ENCODE assay signal across 11 cellular contexts in genomic region chr14:94143239-94143638, GRCh38. TPM values are rescaled to one million over a fixed set of nuclear protein-coding genes. Genes with fewer than 3 reads are reported as not detected.
A peak's percentile ranks its signal among the peaks of the same experiment; 100 is the strongest.
DNase-seq lines count a peak whose midpoint lies in the region; ATAC-seq, FAIRE-seq and TF ChIP-seq lines count a peak whose summit lies in the region.
"Had no signal": no experiment of that assay in that cellular context is flagged by ENCODE, and none has a peak within 500 bp of the region (broad histone marks: within the 10 kb centered on the region; RNA-seq: fewer than 3 reads in every experiment).

No MANE protein-coding gene starts in this region.

- H3K4ac ChIP-seq in mesenchymal stem cell (ENCODE audit: low read depth in 1 of 2, low read length in 2 of 2), result no peak overlapping the region

- no peak overlapping the region for H2BK12ac ChIP-seq in mesenchymal stem cell (ENCODE audit: low read length in 2 of 2)

- H3K18ac ChIP-seq in mesenchymal stem cell (ENCODE audit: low read depth in 1 of 2, low read length in 2 of 2), result no peak overlapping the region

- H3K36me3 ChIP-seq in DND-41 (ENCODE audit: insufficient read depth, low read length) (no peaks in the 10 kb centered on the region), keratinocyte (ENCODE audit: control insufficient read depth in 2 of 2, extremely low read depth in 1 of 2, insufficient read depth in 2 of 2, low read length in 2 of 2) (no peaks in the 10 kb centered on the region), mesenchymal stem cell (ENCODE audit: control insufficient read depth in 1 of 2, insufficient read depth in 2 of 2, low read depth in 1 of 2, low read length in 2 of 2) (no peaks in the 10 kb centered on the region)
- H3K36me3 ChIP-seq: gastroesophageal sphincter, thoracic aorta had no signal

- no peak overlapping the region for H2BK5ac ChIP-seq in mesenchymal stem cell (ENCODE audit: low read depth, low read length, poor library complexity, severe bottlenecking)

- no peak overlapping the region for H2AK5ac ChIP-seq in mesenchymal stem cell (ENCODE audit: low read length, severe bottlenecking)

- peak; percentile 56 for TF ChIP-seq CTCF in DND-41 (IDR thresholded peaks at IDR 0.05; ENCODE audit: borderline replicate concordance, extremely low read depth, low read length, poor library complexity, severe bottlenecking)
- TF ChIP-seq CTCF in WI38 (IDR thresholded peaks at IDR 0.05; ENCODE audit: low read depth, low read length), result peak; percentile 38
- peak; percentile 46 to 57 (median 52) for TF ChIP-seq CTCF in keratinocyte (optimal IDR thresholded peaks at IDR 0.05 in 1 of 3, IDR thresholded peaks at IDR 0.05 in 1 of 3, conservative IDR thresholded peaks at IDR 0.05 in 1 of 3; ENCODE audit: extremely low read depth in 1 of 3, insufficient read depth in 2 of 3, low read length in 3 of 3)

- DNase-seq in DND-41 (peak; percentile 25), keratinocyte (ENCODE audit: low read depth, low spot score) (no peak), mesenchymal stem cell (no peak), NCI-H1048 (lab: John Stamatoyannopoulos, UW) (no peak)
- DNase-seq: GOT3, NCI-H446 treated with DMSO at 0.1 percent for 48 hours had no signal

- H3K4me3 ChIP-seq in DND-41 (ENCODE audit: low read depth in 1 of 2, low read length in 2 of 2) (no peak overlapping the region), WI38 (ENCODE audit: low read depth, low read length) (no peak overlapping the region), keratinocyte (ENCODE audit: control insufficient read depth in 2 of 3, extremely low read depth in 1 of 3, insufficient read depth in 2 of 3, low read depth in 1 of 3, low read length in 3 of 3) (no peak overlapping the region), mesenchymal stem cell (ENCODE audit: insufficient read depth in 1 of 2, low read depth in 1 of 2, low read length in 2 of 2) (no peak overlapping the region)
- H3K4me3 ChIP-seq: gastroesophageal sphincter, thoracic aorta had no signal

- peaks cover 14% of the 10 kb centered on the region for H3K4me1 ChIP-seq in DND-41 (ENCODE audit: insufficient read depth, low read length)
- H3K4me1 ChIP-seq in keratinocyte (ENCODE audit: control insufficient read depth, extremely low read depth, insufficient read depth, low read length), result no peaks in the 10 kb centered on the region
- H3K4me1 ChIP-seq in mesenchymal stem cell (ENCODE audit: control insufficient read depth, insufficient read depth, low read depth, low read length), result peaks cover 4% of the 10 kb centered on the region
- H3K4me1 ChIP-seq: gastroesophageal sphincter had no signal

- H2AFZ ChIP-seq in DND-41 (ENCODE audit: low read depth, low read length) (no peak overlapping the region), keratinocyte (ENCODE audit: control insufficient read depth, low read length) (no peak overlapping the region), mesenchymal stem cell (ENCODE audit: low read depth, low read length) (no peak overlapping the region)

- H3K9me3 ChIP-seq in DND-41 (ENCODE audit: insufficient read depth, low read length, severe bottlenecking) (no peaks in the 10 kb centered on the region), keratinocyte (ENCODE audit: control insufficient read depth, low read depth, low read length) (no peaks in the 10 kb centered on the region), mesenchymal stem cell (ENCODE audit: control insufficient read depth, low read length) (no peaks in the 10 kb centered on the region)
- H3K9me3 ChIP-seq: gastroesophageal sphincter, thoracic aorta had no signal

- no peak overlapping the region for H4K8ac ChIP-seq in mesenchymal stem cell (ENCODE audit: low read length)

- no peak for FAIRE-seq in keratinocyte (lab: Jason Lieb, UNC)

- no peaks in the 10 kb centered on the region for H3K79me1 ChIP-seq in mesenchymal stem cell (replicated peaks; ENCODE audit: low read length, poor library complexity, severe bottlenecking)

- H2BK120ac ChIP-seq in mesenchymal stem cell (ENCODE audit: low read depth, low read length), result no peak overlapping the region

- dilution Hi-C loops in keratinocyte (cut with MboI; ENCODE audit: extremely low pct_ligation_motif_present, low sequenced_read_pairs), result no loop called here

- H3K27me3 ChIP-seq in DND-41 (ENCODE audit: insufficient read depth, low read length, poor library complexity) (no peaks in the 10 kb centered on the region), keratinocyte (ENCODE audit: control insufficient read depth, extremely low read depth, insufficient read depth, low read length) (no peaks in the 10 kb centered on the region), mesenchymal stem cell (ENCODE audit: control insufficient read depth in 1 of 2, insufficient read depth in 1 of 2, low read length in 2 of 2) (peaks cover 7 to 22% of the 10 kb centered on the region in 2 experiments)

- WGBS in mesenchymal stem cell, result 60% methylated on average over 3 of the region's 3 CpGs

- H3K4me2 ChIP-seq in DND-41 (ENCODE audit: insufficient read depth, low read length) (no peak overlapping the region), keratinocyte (ENCODE audit: control insufficient read depth, extremely low read depth, insufficient read depth, low read depth, low read length) (no peak overlapping the region), mesenchymal stem cell (ENCODE audit: low read length, poor library complexity, severe bottlenecking) (no peak overlapping the region)

- ATAC-seq in DND-41 (ENCODE audit: insufficient read depth, low read depth) (peak; percentile 69; the same call in 1 of the 3 replicates), GM21515 (IDR thresholded peaks at IDR 0.05; ENCODE audit: unreplicated experiment) (peak; percentile 63), GM19023 (IDR thresholded peaks at IDR 0.05; ENCODE audit: unreplicated experiment) (no peak)
- ATAC-seq: gastroesophageal sphincter had no signal

- no peak overlapping the region for H3K14ac ChIP-seq in mesenchymal stem cell (ENCODE audit: low read length in 2 of 2)

- no peak overlapping the region for H3K23ac ChIP-seq in mesenchymal stem cell (ENCODE audit: low read length in 2 of 2)

- no peak overlapping the region for H3K9ac ChIP-seq in DND-41 (ENCODE audit: low read depth, low read length)
- H3K9ac ChIP-seq in keratinocyte (ENCODE audit: control insufficient read depth, extremely low read depth, insufficient read depth, low read length), result no peak overlapping the region
- no peak overlapping the region for H3K9ac ChIP-seq in mesenchymal stem cell (ENCODE audit: low read length)

- H4K91ac ChIP-seq in mesenchymal stem cell (ENCODE audit: low read length), result no peak overlapping the region

- no peaks in the 10 kb centered on the region for H3K9me1 ChIP-seq in keratinocyte (ENCODE audit: control insufficient read depth, extremely low read depth, insufficient read depth, low read length)

- no peak overlapping the region for H2BK15ac ChIP-seq in mesenchymal stem cell (ENCODE audit: low read depth, poor library complexity, severe bottlenecking)

- H4K20me1 ChIP-seq in DND-41 (ENCODE audit: insufficient read depth, low read length), result no peaks in the 10 kb centered on the region
- no peaks in the 10 kb centered on the region for H4K20me1 ChIP-seq in keratinocyte (ENCODE audit: control insufficient read depth, extremely low read depth, insufficient read depth, low read length)

- H3K27ac ChIP-seq in DND-41 (ENCODE audit: low read length), result no peak overlapping the region
- no peak overlapping the region for H3K27ac ChIP-seq in keratinocyte (ENCODE audit: control insufficient read depth, insufficient read depth, low read length)
- no peak overlapping the region for H3K27ac ChIP-seq in mesenchymal stem cell (ENCODE audit: low read length, poor library complexity, severe bottlenecking)
- H3K27ac ChIP-seq: gastroesophageal sphincter, thoracic aorta had no signal

- H3K79me2 ChIP-seq in DND-41 (ENCODE audit: insufficient read depth, low read length), result no peaks in the 10 kb centered on the region
- H3K79me2 ChIP-seq in keratinocyte (ENCODE audit: control insufficient read depth, insufficient read depth, low read length), result no peaks in the 10 kb centered on the region

RNA-seq across cellular contexts. Expression of gene IFI27L2, which starts 13.8 kb away (rescaled TPM):
- polyA plus RNA-seq in keratinocyte, result 67.5 to 179 TPM (median 82.2 TPM) in 3 replicates
- polyA plus RNA-seq in keratinocyte (2011; ENCODE audit: low read depth), result 13.2 TPM
- polyA plus RNA-seq in keratinocyte (2011; cell fraction: cytosol; rRNA removed), result 69.1 and 147 TPM in 2 replicates
- polyA plus RNA-seq in keratinocyte (2011; cell fraction: nucleus; rRNA removed), result 49.5 and 57.5 TPM in 2 replicates
- 92.1 and 193 TPM in 2 replicates for polyA plus RNA-seq in keratinocyte (2012; ENCODE audit: low replicate concordance)
- polyA minus RNA-seq in keratinocyte, result 32.7 to 59.4 TPM (median 35.4 TPM) in 3 replicates
- polyA minus RNA-seq in keratinocyte (2011; cell fraction: cytosol; rRNA and poly(A)+ RNA removed), result 191 TPM
- 9.8 and 11.2 TPM in 2 replicates for polyA minus RNA-seq in keratinocyte (2011; cell fraction: nucleus; rRNA and poly(A)+ RNA removed)
- 72.9 TPM for polyA plus RNA-seq in mesenchymal stem cell (2013, experiment 1 of 2)
- polyA plus RNA-seq in mesenchymal stem cell (2013, experiment 2 of 2), result 74.9 TPM

RNA-seq across cellular contexts. Expression of gene PPP4R4, which starts 30.9 kb away (rescaled TPM):
- polyA plus RNA-seq in keratinocyte, result 8.1 to 9.0 TPM (median 8.9 TPM) in 3 replicates
- polyA plus RNA-seq in keratinocyte (2011; ENCODE audit: low read depth), result 3.3 TPM
- 5.8 and 7.2 TPM in 2 replicates for polyA plus RNA-seq in keratinocyte (2011; cell fraction: cytosol; rRNA removed)
- polyA plus RNA-seq in keratinocyte (2011; cell fraction: nucleus; rRNA removed), result 8.4 and 10.8 TPM in 2 replicates
- 4.3 and 5.0 TPM in 2 replicates for polyA plus RNA-seq in keratinocyte (2012; ENCODE audit: low replicate concordance)
- 11.9 to 22.0 TPM (median 16.6 TPM) in 3 replicates for polyA minus RNA-seq in keratinocyte
- polyA minus RNA-seq in keratinocyte (2011; cell fraction: cytosol; rRNA and poly(A)+ RNA removed), result 3.1 TPM
- polyA minus RNA-seq in keratinocyte (2011; cell fraction: nucleus; rRNA and poly(A)+ RNA removed), result 18.1 and 22.1 TPM in 2 replicates
- 0.01 TPM for polyA plus RNA-seq in mesenchymal stem cell (2013, experiment 1 of 2)
- polyA plus RNA-seq in mesenchymal stem cell (2013, experiment 2 of 2), result 0.01 TPM

RNA-seq across cellular contexts. Expression of gene IFI27, which starts 32.7 kb away (rescaled TPM):
- polyA plus RNA-seq in keratinocyte, result 1,132 to 3,594 TPM (median 2,783 TPM) in 3 replicates
- 20.3 TPM for polyA plus RNA-seq in keratinocyte (2011; ENCODE audit: low read depth)
- polyA plus RNA-seq in keratinocyte (2011; cell fraction: cytosol; rRNA removed), result 1,962 and 3,733 TPM in 2 replicates
- polyA plus RNA-seq in keratinocyte (2011; cell fraction: nucleus; rRNA removed), result 1,216 and 1,507 TPM in 2 replicates
- polyA plus RNA-seq in keratinocyte (2012; ENCODE audit: low replicate concordance), result 221 and 1,754 TPM in 2 replicates
- 758 to 2,926 TPM (median 795 TPM) in 3 replicates for polyA minus RNA-seq in keratinocyte
- polyA minus RNA-seq in keratinocyte (2011; cell fraction: cytosol; rRNA and poly(A)+ RNA removed), result 1,322 TPM
- 228 and 282 TPM in 2 replicates for polyA minus RNA-seq in keratinocyte (2011; cell fraction: nucleus; rRNA and poly(A)+ RNA removed)
- polyA plus RNA-seq in mesenchymal stem cell (2013, experiment 1 of 2), result 1.2 TPM
- 1.3 TPM for polyA plus RNA-seq in mesenchymal stem cell (2013, experiment 2 of 2)
